ENCODE assay signal across 9 cellular contexts in the genomic region with DNA sequence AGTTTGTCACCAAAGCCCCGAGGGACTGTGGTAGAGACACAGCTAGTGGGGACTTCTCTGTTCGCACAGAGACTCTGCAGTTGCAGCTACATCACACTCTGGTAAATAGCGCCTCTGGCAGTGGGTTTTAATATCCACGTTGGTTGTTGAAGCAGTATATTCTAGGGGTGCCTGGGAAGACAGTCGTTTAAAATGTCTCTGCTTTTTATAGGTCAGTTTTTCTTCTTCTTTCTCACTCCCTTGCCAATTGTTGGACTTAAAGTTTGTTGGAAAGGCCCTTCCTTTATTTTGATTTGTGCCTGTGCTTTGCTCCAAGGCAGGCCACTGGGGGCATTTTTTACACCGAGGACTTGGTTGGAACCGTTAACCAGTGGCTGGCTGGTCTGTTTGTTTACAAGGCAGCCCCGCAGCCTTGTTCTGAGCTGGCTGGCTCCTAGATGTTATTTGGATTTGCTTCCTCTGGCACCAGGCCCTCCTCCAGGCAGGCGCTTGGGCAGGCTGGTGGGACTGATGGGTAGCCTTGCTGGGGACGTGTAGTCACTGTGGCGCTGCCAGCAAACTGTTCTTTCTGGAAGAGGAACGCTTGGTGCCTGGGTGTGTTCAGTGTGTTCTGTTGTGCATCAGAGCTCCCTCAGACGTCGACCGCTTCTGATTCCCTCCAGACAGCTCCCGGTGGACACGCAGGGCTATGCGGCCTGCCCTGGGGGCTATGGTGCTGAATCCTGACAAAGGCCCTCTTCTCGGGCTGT.
A peak's percentile ranks its signal among the peaks of the same experiment; 100 is the strongest.
DNase-seq lines count a peak whose midpoint lies in the region; ATAC-seq and TF ChIP-seq lines count a peak whose summit lies in the region.
"Had no signal": no experiment of that assay in that cellular context is flagged by ENCODE, and none has a peak within 500 bp of the region (broad histone marks: within the 10 kb centered on the region; RNA-seq: fewer than 3 reads in every experiment).

No MANE protein-coding gene starts in this region.

- no peaks in the 10 kb centered on the region for H3K9me3 ChIP-seq in HUES48 (ENCODE audit: control insufficient read depth, insufficient read depth, low read length)

- H3K4me1 ChIP-seq in HUES48 (ENCODE audit: control insufficient read depth, insufficient read depth, low read length) = peaks cover 9% of the 10 kb centered on the region

- no peaks in the 10 kb centered on the region for H3K27me3 Mint-ChIP-seq in memory B cell

- ATAC-seq in memory B cell (ENCODE audit: low read depth) (peak; percentile 34), GM19463 (IDR thresholded peaks at IDR 0.05; ENCODE audit: unreplicated experiment) (no peak), GM18505 (IDR thresholded peaks at IDR 0.05; ENCODE audit: unreplicated experiment) (no peak)
- ATAC-seq: left lobe of liver had no signal

- no peak overlapping the region for H3K4me3 ChIP-seq in HUES48 (ENCODE audit: low read depth, low read length)

- H3K4me3 Mint-ChIP-seq in memory B cell = no peak overlapping the region

- no peak for TF ChIP-seq POLR2A in GM18505 (IDR thresholded peaks at IDR 0.05; ENCODE audit: borderline replicate concordance, extremely low read depth, insufficient read depth, insufficient read length)

- H3K36me3 Mint-ChIP-seq in memory B cell = peaks cover 21% of the 10 kb centered on the region

- H3K27ac Mint-ChIP-seq in memory B cell = no peak overlapping the region

- no peaks in the 10 kb centered on the region for H3K9me3 Mint-ChIP-seq in memory B cell

- peaks cover 11% of the 10 kb centered on the region for H3K4me1 Mint-ChIP-seq in memory B cell

- peak overlapping the region; percentile 57 for H3K27ac ChIP-seq in HUES48 (ENCODE audit: low read depth, low read length)

- no peaks in the 10 kb centered on the region for H3K27me3 ChIP-seq in HUES48 (ENCODE audit: control insufficient read depth, insufficient read depth, low read length)

- H3K9ac ChIP-seq in HUES48 (ENCODE audit: low read depth, low read length) = no peak overlapping the region

- no peaks in the 10 kb centered on the region for H3K36me3 ChIP-seq in HUES48 (ENCODE audit: control insufficient read depth, insufficient read depth, low read length)

- DNase-seq in AG08396 (ENCODE audit: low spot score) = peak; percentile 55
- peak in 50 of 56 donors; percentile 16 to 86 (median 66) for DNase-seq in amygdala (lab: John Stamatoyannopoulos, UW)
- DNase-seq in memory B cell (ENCODE audit: low spot score in 2 of 2) = no peak
- no peak for DNase-seq in 8988T
- no peak for DNase-seq in activated T-cell treated with anti-CD3 and anti-CD28 coated beads for 4 hours

Comparison
In these comparisons a context has a peak if more than half of its experiments do, and no peak if none do; other contexts are left out.
1. DNase-seq: peak in AG08396 (single experiment) and amygdala (50 of 56); none in memory B cell (0 of 2), 8988T (single experiment) and activated T-cell treated with anti-CD3 and anti-CD28 coated beads for 4 hours (single experiment).